10 cellular contexts compared by ENCODE assay signal in the genomic region with DNA sequence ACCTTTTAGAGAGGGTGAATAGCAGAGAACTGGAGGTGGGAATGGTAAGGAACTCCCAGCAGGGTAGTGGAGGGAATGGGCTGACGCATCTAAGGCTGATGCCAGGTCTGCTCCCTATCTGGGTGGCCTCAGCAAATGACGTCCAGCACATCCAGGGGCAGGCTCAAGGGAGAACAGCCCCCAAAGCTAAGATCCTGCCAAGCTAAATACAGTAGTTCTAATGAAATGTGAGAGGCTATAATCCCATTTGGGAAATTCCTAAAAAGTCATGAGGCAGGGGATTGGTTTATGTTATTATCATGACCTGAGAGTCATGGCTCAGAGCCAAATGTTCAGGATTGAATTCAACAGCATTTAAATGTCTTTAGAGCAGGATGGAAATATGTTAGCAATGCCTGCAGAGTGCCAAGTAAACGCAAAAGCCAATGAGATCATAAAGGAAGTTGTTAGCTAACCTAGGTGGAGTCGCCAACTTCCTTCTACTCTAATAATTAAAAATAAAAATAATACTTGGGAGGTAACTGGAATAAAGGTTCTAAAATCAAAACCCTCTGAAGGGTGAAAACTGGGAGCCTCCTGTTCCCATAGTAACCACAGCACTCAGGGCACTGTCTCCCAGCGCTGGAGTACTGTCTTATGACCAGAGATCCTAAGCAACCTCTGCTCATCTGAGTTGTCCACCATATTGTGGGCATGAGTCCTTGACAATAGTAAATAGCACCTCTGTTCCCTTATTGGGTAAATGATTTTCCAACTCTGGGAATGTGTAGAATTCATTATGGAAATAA. TPM values are rescaled to one million over a fixed set of nuclear protein-coding genes. Genes with fewer than 3 reads are reported as not detected.
DNase-seq lines count a peak whose midpoint lies in the region; ATAC-seq and TF ChIP-seq lines count a peak whose summit lies in the region.
"Had no signal": no experiment of that assay in that cellular context is flagged by ENCODE, and none has a peak within 500 bp of the region (broad histone marks: within the 10 kb centered on the region; RNA-seq: fewer than 3 reads in every experiment).

No MANE protein-coding gene starts in this region.

- DNase-seq in AG04449 (ENCODE audit: low read depth, low spot score) (peak; percentile 52), NCI-H1092 treated with DMSO at 0.1 percent for 48 hours (lab: John Stamatoyannopoulos, UW) (peak; percentile 13), chondrocyte (ENCODE audit: low spot score) (no peak), lower lobe of right lung (no peak), CD14-positive monocyte (ENCODE audit: low spot score) (no peak), islet precursor cell (no peak)
- DNase-seq in activated CD8-positive, alpha-beta memory T cell treated with anti-CD3 and anti-CD28 coated beads for 24 hours = no peak
- no peak for DNase-seq in effector memory CD4-positive, alpha-beta T cell
- DNase-seq: head of caudate nucleus, RPMI8226 had no signal

- intact Hi-C loops in lower lobe of right lung (cut with DNase I) = no loop called here
- intact Hi-C loops in CD14-positive monocyte (cut with micrococcal nuclease) = no loop called here

- H3K27ac Mint-ChIP-seq in chondrocyte (ENCODE audit: unreplicated experiment) (peak overlapping the region; percentile 89), CD14-positive monocyte (peak overlapping the region in 1 of 7 donors; percentile 4)

- POLR2A ChIA-PET in AG04449 (lab: Yijun Ruan, JAX) = no interaction called here

- no peak for TF ChIP-seq CTCF in AG04449 (IDR thresholded peaks at IDR 0.05; ENCODE audit: insufficient read depth, low read length, missing control alignments)
- TF ChIP-seq CTCF in chondrocyte (IDR thresholded peaks at IDR 0.05) = peak; percentile 8
- no peak for TF ChIP-seq CTCF in lower lobe of right lung (IDR thresholded peaks at IDR 0.05)
- no peak for TF ChIP-seq CTCF in CD14-positive monocyte (IDR thresholded peaks at IDR 0.05)

- peaks cover 15% of the 10 kb centered on the region for H3K4me1 Mint-ChIP-seq in chondrocyte (ENCODE audit: low read depth)
- peaks cover 5% of the 10 kb centered on the region for H3K4me1 Mint-ChIP-seq in CD14-positive monocyte

- H3K36me3 ChIP-seq in lower lobe of right lung = no peaks in the 10 kb centered on the region
- no peaks in the 10 kb centered on the region for H3K36me3 ChIP-seq in effector memory CD4-positive, alpha-beta T cell (ENCODE audit: control insufficient read depth, insufficient read depth, low read length)

- no peaks in the 10 kb centered on the region for H3K27me3 ChIP-seq in lower lobe of right lung (ENCODE audit: low read depth)
- no peaks in the 10 kb centered on the region for H3K27me3 ChIP-seq in effector memory CD4-positive, alpha-beta T cell (replicated peaks; ENCODE audit: control insufficient read depth, insufficient read depth, low read length, poor library complexity, severe bottlenecking)

- ATAC-seq in lower lobe of right lung = peak; percentile 71 to 93

- H3K36me3 Mint-ChIP-seq in chondrocyte (ENCODE audit: low read depth) (no peaks in the 10 kb centered on the region), CD14-positive monocyte (no peaks in the 10 kb centered on the region)

- peak overlapping the region; percentile 10 for H3K4me3 Mint-ChIP-seq in chondrocyte (ENCODE audit: unreplicated experiment)
- H3K4me3 Mint-ChIP-seq in CD14-positive monocyte = no peak overlapping the region

- peaks cover 14% of the 10 kb centered on the region for H3K4me1 ChIP-seq in lower lobe of right lung
- H3K4me1 ChIP-seq in effector memory CD4-positive, alpha-beta T cell (ENCODE audit: control insufficient read depth, insufficient read depth, low read length, poor library complexity, severe bottlenecking) = no peaks in the 10 kb centered on the region

- no peaks in the 10 kb centered on the region for H3K9me3 ChIP-seq in lower lobe of right lung
- H3K9me3 ChIP-seq in effector memory CD4-positive, alpha-beta T cell (ENCODE audit: control insufficient read depth, low read length) = peaks cover 4% of the 10 kb centered on the region

- H3K9me3 Mint-ChIP-seq in chondrocyte (ENCODE audit: low read depth) (peaks cover 3% of the 10 kb centered on the region), CD14-positive monocyte (peaks cover 0 to 8% (median 3%) of the 10 kb centered on the region in 7 donors)

- no peak overlapping the region for H3K4me3 ChIP-seq in AG04449 (ENCODE audit: low read depth, low read length)
- H3K4me3 ChIP-seq in lower lobe of right lung = no peak overlapping the region
- H3K4me3 ChIP-seq in effector memory CD4-positive, alpha-beta T cell (ENCODE audit: insufficient read depth, low read depth, low read length, poor library complexity, severe bottlenecking) = no peak overlapping the region

- H3K27ac ChIP-seq in lower lobe of right lung = peak overlapping the region; percentile 15
- H3K27ac ChIP-seq in effector memory CD4-positive, alpha-beta T cell (ENCODE audit: insufficient read depth, low read length, poor library complexity, severe bottlenecking) = no peak overlapping the region

- CTCF ChIA-PET in AG04449 (lab: Yijun Ruan, JAX) = interaction anchor here (1.2 to 3.5 kb wide), 3 partner anchors 9 to 323 kb away, joined by 3 to 33 read pairs (median 3); no protein-coding TSS in a partner anchor

- peaks cover 3% of the 10 kb centered on the region for H3K27me3 Mint-ChIP-seq in chondrocyte (ENCODE audit: low read depth)
- peaks cover 4 to 8% (median 4%) of the 10 kb centered on the region in 3 donors for H3K27me3 Mint-ChIP-seq in CD14-positive monocyte (ENCODE audit: low read depth in 3 of 3)

RNA-seq across cellular contexts. Expression of gene IYD, which starts 34.8 kb away (rescaled TPM):
- total RNA-seq in chondrocyte (not detected in 3 replicates), lower lobe of right lung (1.9 TPM)
- not detected for polyA plus RNA-seq in CD14-positive monocyte

Comparison
In these comparisons a context has a peak if more than half of its experiments do, and no peak if none do; other contexts are left out.
1. DNase-seq: peak in AG04449 (single experiment) and NCI-H1092 treated with DMSO at 0.1 percent for 48 hours (single experiment); none in chondrocyte (single experiment), lower lobe of right lung (single experiment), CD14-positive monocyte (single experiment), activated CD8-positive, alpha-beta memory T cell treated with anti-CD3 and anti-CD28 coated beads for 24 hours (single experiment), effector memory CD4-positive, alpha-beta T cell (0 of 3) and islet precursor cell (single experiment).